ENCODE assay signal across 8 cellular contexts in the genomic region with DNA sequence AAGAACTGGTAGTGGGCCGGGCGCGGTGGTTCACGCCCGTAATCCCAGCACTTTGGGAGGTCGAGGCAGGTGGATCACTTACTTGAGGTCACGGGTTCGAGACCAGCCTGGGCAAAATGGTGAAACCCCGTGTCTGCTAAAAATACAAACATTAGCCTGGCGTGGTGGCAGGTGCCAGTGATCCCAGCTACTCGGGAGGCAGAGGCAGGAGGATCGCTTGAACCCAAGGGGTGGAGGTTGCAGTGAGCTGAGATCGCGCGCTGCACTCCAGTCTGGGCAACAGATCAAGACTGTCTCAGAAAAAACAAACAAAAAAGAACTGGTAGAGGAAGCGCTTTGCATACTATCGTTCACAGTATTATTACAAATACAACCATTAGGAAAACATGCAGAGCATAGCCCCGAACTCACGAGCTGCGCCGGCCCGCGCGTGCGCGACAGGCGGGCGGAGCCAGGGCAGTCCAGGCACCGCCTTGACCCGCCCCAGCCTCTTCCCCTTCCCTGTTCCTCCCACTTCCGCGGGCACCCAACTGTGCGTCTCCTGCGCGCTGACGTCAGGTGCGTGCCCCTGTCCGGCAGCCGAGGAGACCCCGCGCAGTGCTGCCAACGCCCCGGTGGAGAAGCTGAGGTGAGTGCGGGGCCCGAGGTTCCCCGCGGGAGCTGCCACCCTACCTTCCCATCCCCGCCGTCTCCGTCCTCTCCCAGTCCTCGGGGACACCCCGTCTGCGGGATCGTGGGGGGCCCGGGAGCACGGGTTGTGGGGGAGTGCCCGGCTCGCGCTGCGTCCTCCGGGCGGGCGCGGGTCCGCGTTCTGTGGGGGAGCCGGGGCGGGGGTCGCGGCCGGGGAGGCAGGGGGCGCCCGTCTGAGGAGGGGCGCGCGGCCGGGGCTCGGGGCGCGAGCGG. TPM values are rescaled to one million over a fixed set of nuclear protein-coding genes. Genes with fewer than 3 reads are reported as not detected.
DNase-seq lines count a peak whose midpoint lies in the region; ATAC-seq, FAIRE-seq and TF ChIP-seq lines count a peak whose summit lies in the region.

A gene (plus strand): TSS at position 595 of the 903 bp plus-strand sequence. CDS start 25,770 bp downstream, outside the sequence.

- no peaks in the 10 kb centered on the region for H3K9me2 ChIP-seq in OCI-LY7 (ENCODE audit: insufficient read depth, low read length)

- peak within 1 kb of the TSS; percentile 98 for H3K27ac ChIP-seq in IMR-90 (ENCODE audit: insufficient read depth, low read length)
- H3K27ac ChIP-seq in OCI-LY7 (ENCODE audit: low read depth, low read length, poor library complexity, severe bottlenecking), result peak within 1 kb of the TSS; percentile 70
- peak within 1 kb of the TSS; percentile 85 for H3K27ac ChIP-seq in endothelial cell of umbilical vein (ENCODE audit: insufficient read depth, low read depth, low read length)

- H3K9me1 ChIP-seq in IMR-90 (ENCODE audit: insufficient read depth, low read length) (no peaks in the 10 kb centered on the region; the same call in 1 of the 2 replicates), endothelial cell of umbilical vein (replicated peaks; ENCODE audit: control insufficient read depth, extremely low read depth, insufficient read depth, low read length) (no peaks in the 10 kb centered on the region)

- ATAC-seq in GM21526 (IDR thresholded peaks at IDR 0.05; ENCODE audit: low FRiP score, unreplicated experiment) (peak; percentile 76), IMR-90 (ENCODE audit: low read depth) (peak; percentile 96)

- TF ChIP-seq POLR2A in IMR-90 (IDR thresholded peaks at IDR 0.05; ENCODE audit: low read depth, low read length) (peak; percentile 97), endothelial cell of umbilical vein (IDR thresholded peaks at IDR 0.05; ENCODE audit: low read depth, low read length) (peak; percentile 97)

- H3K4ac ChIP-seq in IMR-90 (ENCODE audit: low read depth, low read length), result peak within 1 kb of the TSS; percentile 89

- DNase-seq in D721Med (ENCODE audit: insufficient read length, low spot score) (peak; percentile 56), IMR-90 (peak; percentile 94), OCI-LY7 (ENCODE audit: low spot score) (peak; percentile 97), activated T-cell treated with anti-CD3 and anti-CD28 coated beads for 1 hour (ENCODE audit: low read depth) (peak; percentile 93), endothelial cell of umbilical vein (ENCODE audit: low read depth, low spot score) (peak; percentile 94)
- DNase-seq in stimulated activated CD8-positive, alpha-beta memory T cell treated with anti-CD3 and anti-CD28 coated beads, Interleukin-2, amount 100 ng/mL, for 48 hours (ENCODE audit: low read depth in 2 of 2), result peak; percentile 92 to 94

- peak within 1 kb of the TSS; percentile 93 for H2BK5ac ChIP-seq in IMR-90 (ENCODE audit: low read depth, low read length, poor library complexity, severe bottlenecking)

- no peak for TF ChIP-seq RAD21 in IMR-90 (IDR thresholded peaks at IDR 0.05; ENCODE audit: low read length)

- H4K91ac ChIP-seq in IMR-90 (ENCODE audit: insufficient read depth, low read depth, low read length), result peak within 1 kb of the TSS; percentile 83

- no peak within 1 kb of the TSS; the same call in 1 of the 2 replicates for H2BK20ac ChIP-seq in IMR-90 (ENCODE audit: low read depth, low read length)

- H3K36me3 ChIP-seq in IMR-90 (ENCODE audit: control insufficient read depth, insufficient read depth, low read length) (peaks cover 4% of the 10 kb centered on the region; the same call in 1 of the 2 replicates), OCI-LY7 (ENCODE audit: insufficient read depth, low read length) (peaks cover 29% of the 10 kb centered on the region), endothelial cell of umbilical vein (ENCODE audit: control insufficient read depth in 2 of 2, extremely low read depth in 1 of 2, insufficient read depth in 2 of 2, low read length in 2 of 2) (no peaks in the 10 kb centered on the region)

- H3K4me2 ChIP-seq in IMR-90 (ENCODE audit: low read depth, low read length) (peak within 1 kb of the TSS; percentile 79), OCI-LY7 (ENCODE audit: low read length) (peak within 1 kb of the TSS; percentile 92), endothelial cell of umbilical vein (ENCODE audit: insufficient read depth, low read length) (peak within 1 kb of the TSS; percentile 99)

- H4K5ac ChIP-seq in IMR-90 (ENCODE audit: low read depth, low read length), result peak within 1 kb of the TSS; percentile 88

- H3K18ac ChIP-seq in IMR-90 (ENCODE audit: low read depth, low read length), result peak within 1 kb of the TSS; percentile 72

- peak within 1 kb of the TSS; percentile 89 for H2AK5ac ChIP-seq in IMR-90 (ENCODE audit: low read depth, low read length)

- no TSS peak for BruUV-seq in IMR-90 (replicated peaks; lab: Mats Ljungman, UMichigan)
- BruUV-seq in OCI-LY7 (replicated peaks; lab: Mats Ljungman, UMichigan), result no TSS peak
- no TSS peak for BruUV-seq in endothelial cell of umbilical vein (replicated peaks; lab: Mats Ljungman, UMichigan)

- H3K79me1 ChIP-seq in IMR-90 (ENCODE audit: low read depth in 1 of 2, low read length in 2 of 2), result peaks cover 5 to 9% of the 10 kb centered on the region in 2 experiments; a peak in 1 of 4 replicates

- CTCF ChIA-PET in IMR-90 (lab: Yijun Ruan, JAX), result no interaction called here
- CTCF ChIA-PET in OCI-LY7 (lab: Charles Lee; ENCODE audit: unreplicated experiment), result interaction anchor here (0.5 to 1.1 kb wide), 2 partner anchors 12 to 109 kb away, joined by 3 to 4 read pairs; no protein-coding TSS in a partner anchor
- CTCF ChIA-PET in endothelial cell of umbilical vein (lab: Charles Lee), result interaction anchor here (0.8 to 5.1 kb wide), 6 partner anchors 12 to 53 kb away, joined by 3 to 26 read pairs (median 4); no protein-coding TSS in a partner anchor

- no peak for FAIRE-seq in D721Med (lab: Jason Lieb, UNC)
- FAIRE-seq in endothelial cell of umbilical vein (lab: Jason Lieb, UNC), result peak; percentile 86

- peaks cover 41% of the 10 kb centered on the region for H4K20me1 ChIP-seq in IMR-90 (ENCODE audit: insufficient read depth, low read length)
- peaks cover 25% of the 10 kb centered on the region; the same call in 1 of the 2 replicates for H4K20me1 ChIP-seq in OCI-LY7 (ENCODE audit: insufficient read depth, low read length)
- peaks cover 26% of the 10 kb centered on the region for H4K20me1 ChIP-seq in endothelial cell of umbilical vein (replicated peaks; ENCODE audit: control insufficient read depth, extremely low read depth, insufficient read depth, low read length)

- TF ChIP-seq CTCF in D721Med (IDR thresholded peaks at IDR 0.05; ENCODE audit: insufficient read depth, missing control alignments), result no peak
- TF ChIP-seq CTCF in IMR-90 (conservative IDR thresholded peaks at IDR 0.05; ENCODE audit: low read depth, low read length), result no peak
- no peak for TF ChIP-seq CTCF in OCI-LY7 (conservative IDR thresholded peaks at IDR 0.05; ENCODE audit: low read length)
- no peak for TF ChIP-seq CTCF in endothelial cell of umbilical vein (IDR thresholded peaks at IDR 0.05; ENCODE audit: extremely low read depth in 1 of 2, insufficient read depth in 1 of 2, low read depth in 1 of 2, low read length in 2 of 2)

- peak within 1 kb of the TSS; percentile 90 for H3K23ac ChIP-seq in IMR-90 (ENCODE audit: low read depth, low read length)

- peak within 1 kb of the TSS; percentile 98 for H3K4me3 ChIP-seq in IMR-90 (ENCODE audit: insufficient read depth, low read depth, low read length)
- peak within 1 kb of the TSS; percentile 90 for H3K4me3 ChIP-seq in OCI-LY7 (ENCODE audit: low read depth, low read length, poor library complexity, severe bottlenecking)
- H3K4me3 ChIP-seq in endothelial cell of umbilical vein (replicated peaks in 1 of 3; ENCODE audit: insufficient read depth in 1 of 3, low read depth in 1 of 3, low read length in 3 of 3), result peak within 1 kb of the TSS; percentile 37 to 94 (median 76)
- peak within 1 kb of the TSS; percentile 93 for H3K4me3 ChIP-seq in mononuclear cell (ENCODE audit: low read length)

- H3K4me1 ChIP-seq in IMR-90 (ENCODE audit: control insufficient read depth, insufficient read depth, low read length), result peaks cover 7% of the 10 kb centered on the region
- H3K4me1 ChIP-seq in OCI-LY7 (ENCODE audit: insufficient read depth, low read length, poor library complexity, severe bottlenecking), result peaks cover 42% of the 10 kb centered on the region
- H3K4me1 ChIP-seq in endothelial cell of umbilical vein (ENCODE audit: control insufficient read depth, extremely low read depth, insufficient read depth, low read length), result peaks cover 28% of the 10 kb centered on the region
- peaks cover 71% of the 10 kb centered on the region for H3K4me1 ChIP-seq in mononuclear cell (ENCODE audit: insufficient read depth, low read length)

- 0 out of 2 replicates have a peak within 1 kb of the TSS, but pooled peaks have one; percentile 28 for H2BK120ac ChIP-seq in IMR-90 (ENCODE audit: low read depth, low read length)

- intact Hi-C loops in IMR-90 (cut with micrococcal nuclease) (loop anchor here (5.0 kb wide), 1 partner anchor 35 kb away; no protein-coding TSS in a partner anchor), OCI-LY7 (cut with micrococcal nuclease; ENCODE audit: unreplicated experiment) (loop anchor here (1.0 kb wide), 2 partner anchors 12 to 27 kb away; no protein-coding TSS in a partner anchor), endothelial cell of umbilical vein (cut with micrococcal nuclease) (loop anchor here (1.0 to 5.0 kb wide), 2 partner anchors 27 to 40 kb away; no protein-coding TSS in a partner anchor)

- H3K14ac ChIP-seq in IMR-90 (replicated peaks; ENCODE audit: low read depth, low read length), result peak within 1 kb of the TSS; percentile 94

- in situ Hi-C loops in IMR-90 (cut with MboI; ENCODE audit: low sequenced_read_pairs), result no loop called here

- peak within 1 kb of the TSS; percentile 63 to 95; a peak in 3 of 4 replicates for H4K8ac ChIP-seq in IMR-90 (ENCODE audit: low read depth in 2 of 2, low read length in 2 of 2)

- dilution Hi-C loops in IMR-90 (cut with HindIII; ENCODE audit: low sequenced_read_pairs, unreplicated experiment) (no loop called here), endothelial cell of umbilical vein (cut with MboI; ENCODE audit: extremely low pct_ligation_motif_present, low sequenced_read_pairs) (no loop called here)

- H3K79me2 ChIP-seq in OCI-LY7 (ENCODE audit: insufficient read depth, low read depth, low read length), result peaks cover 45% of the 10 kb centered on the region
- peaks cover 42% of the 10 kb centered on the region for H3K79me2 ChIP-seq in endothelial cell of umbilical vein (ENCODE audit: control insufficient read depth, insufficient read depth, low read length)

- H2AK9ac ChIP-seq in IMR-90 (replicated peaks; ENCODE audit: low read depth, low read length, poor library complexity), result peak within 1 kb of the TSS; percentile 100

- WGBS in IMR-90 (ENCODE audit: extremely low coverage in 2 of 2, insufficient read length in 1 of 2), 2 experiments, result 37% methylated on average over 23 of the region's 81 CpGs; no CpG with 5 or more reads in 1 of the 2 experiments

- H3K56ac ChIP-seq in IMR-90 (ENCODE audit: extremely low read depth, insufficient read depth, low read length), result peak within 1 kb of the TSS; percentile 76; the same call in 1 of the 2 replicates

- H3K9ac ChIP-seq in IMR-90 (ENCODE audit: low read depth, low read length), result peak within 1 kb of the TSS; percentile 100
- peak within 1 kb of the TSS; percentile 97 for H3K9ac ChIP-seq in endothelial cell of umbilical vein (replicated peaks; ENCODE audit: extremely low read depth, insufficient read depth, low read length)

- no peak within 1 kb of the TSS for H2BK15ac ChIP-seq in IMR-90 (ENCODE audit: low read depth, low read length)

- no peaks in the 10 kb centered on the region for H3K9me3 ChIP-seq in IMR-90 (ENCODE audit: control insufficient read depth, insufficient read depth, low read length)
- H3K9me3 ChIP-seq in OCI-LY7 (ENCODE audit: low read length), result no peaks in the 10 kb centered on the region
- H3K9me3 ChIP-seq in endothelial cell of umbilical vein (replicated peaks; ENCODE audit: control insufficient read depth, insufficient read depth, low read length), result no peaks in the 10 kb centered on the region
- H3K9me3 ChIP-seq in mononuclear cell (ENCODE audit: low read depth, low read length), result no peaks in the 10 kb centered on the region

- 0 out of 2 replicates have a peak, but pooled peaks cover 2% of the 10 kb centered on the region for H3K27me3 ChIP-seq in IMR-90 (ENCODE audit: control insufficient read depth, insufficient read depth, low read length)
- no peaks in the 10 kb centered on the region for H3K27me3 ChIP-seq in endothelial cell of umbilical vein (ENCODE audit: control insufficient read depth in 2 of 2, insufficient read depth in 2 of 2, low read length in 2 of 2)
- no peaks in the 10 kb centered on the region for H3K27me3 ChIP-seq in mononuclear cell (ENCODE audit: insufficient read depth, low read length)

- H2AFZ ChIP-seq in IMR-90 (replicated peaks; ENCODE audit: low read length, poor library complexity) (peak within 1 kb of the TSS; percentile 93), OCI-LY7 (ENCODE audit: low read length) (peak within 1 kb of the TSS; percentile 89), endothelial cell of umbilical vein (ENCODE audit: low read depth, low read length) (peak within 1 kb of the TSS; percentile 71)

- POLR2A ChIA-PET in IMR-90 (lab: Charles Lee; ENCODE audit: unreplicated experiment), result no interaction called here
- POLR2A ChIA-PET in OCI-LY7 (lab: Charles Lee), result interaction anchor here (0.6 to 3.5 kb wide), 6 partner anchors 9 to 291 kb away, joined by 3 to 32 read pairs (median 8); no protein-coding TSS in a partner anchor
- POLR2A ChIA-PET in endothelial cell of umbilical vein (lab: Charles Lee), result interaction anchor here (0.7 to 1.5 kb wide), 5 partner anchors 14 to 151 kb away, joined by 3 to 7 read pairs (median 3); no protein-coding TSS in a partner anchor

RNA-seq across cellular contexts. Expression of the gene that starts here (rescaled TPM):
- total RNA-seq in IMR-90 (2012; rRNA removed) (609 and 676 TPM in 2 replicates), OCI-LY7 (2022) (157 and 163 TPM in 2 replicates), endothelial cell of umbilical vein (379 and 381 TPM in 2 replicates), mononuclear cell (791 TPM)
- polyA plus RNA-seq in IMR-90 (2012; rRNA removed) (143 and 162 TPM in 2 replicates), endothelial cell of umbilical vein (175 and 199 TPM in 2 replicates)
- 33.0 and 68.9 TPM in 2 replicates for polyA plus RNA-seq in IMR-90 (2012; cell fraction: cytosol; rRNA removed)
- 7.9 and 79.6 TPM in 2 replicates for polyA plus RNA-seq in IMR-90 (2012; cell fraction: nucleus; rRNA removed; ENCODE audit: low replicate concordance)
- total RNA-seq in OCI-LY7 (2014; rRNA removed; shearing (Covaris generic)), result 109 and 120 TPM in 2 replicates
- polyA plus RNA-seq in endothelial cell of umbilical vein (2011; cell fraction: cytosol; rRNA removed), result 259 and 265 TPM in 2 replicates
- 133 and 145 TPM in 2 replicates for polyA plus RNA-seq in endothelial cell of umbilical vein (2011; cell fraction: nucleus; rRNA removed)
- 427 and 679 TPM in 2 replicates for polyA plus RNA-seq in endothelial cell of umbilical vein (2012)
- 398 and 458 TPM in 2 replicates for polyA minus RNA-seq in endothelial cell of umbilical vein
- 88.2 TPM for polyA minus RNA-seq in endothelial cell of umbilical vein (2011; cell fraction: cytosol; rRNA and poly(A)+ RNA removed)
- 67.2 and 82.6 TPM in 2 replicates for polyA minus RNA-seq in endothelial cell of umbilical vein (2011; cell fraction: nucleus; rRNA and poly(A)+ RNA removed)

Comparison
In these comparisons a context has a peak if more than half of its experiments do, and no peak if none do; other contexts are left out.
1. Peak in every context shown above with its lines: DNase-seq, ATAC-seq, H3K4me3 ChIP-seq and H3K27ac ChIP-seq.